ENCODE assay signal across 1 cellular context in the genomic region with DNA sequence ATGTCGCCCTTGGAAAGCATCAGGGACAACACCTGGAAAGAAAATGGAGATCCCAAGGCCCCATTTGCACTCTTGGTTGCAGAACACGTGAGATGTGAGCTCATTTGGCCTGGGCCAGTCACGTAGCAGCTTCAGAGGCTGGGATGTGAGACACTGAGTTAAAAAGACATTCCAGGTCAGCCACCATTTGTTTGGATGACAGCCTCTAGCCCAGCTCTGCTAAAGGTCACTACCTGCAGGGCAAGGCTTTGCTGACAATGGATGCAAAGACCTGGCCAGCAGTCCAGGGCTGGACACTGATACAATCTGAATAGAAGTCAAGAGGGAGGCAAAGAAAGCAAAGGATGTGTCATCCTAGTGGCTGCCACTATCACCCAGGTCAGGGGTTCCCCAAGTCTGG.
TF ChIP-seq lines count a peak whose summit lies in the region.

No MANE protein-coding gene starts in this region.

TF ChIP-seq in SK-N-SH treated with all-trans-retinoic acid at 6 μM for 48 hours, 23 proteins besides CTCF, POLR2A, EP300 and RAD21 (continued from another document):
- TF ChIP-seq, protein P1, sequence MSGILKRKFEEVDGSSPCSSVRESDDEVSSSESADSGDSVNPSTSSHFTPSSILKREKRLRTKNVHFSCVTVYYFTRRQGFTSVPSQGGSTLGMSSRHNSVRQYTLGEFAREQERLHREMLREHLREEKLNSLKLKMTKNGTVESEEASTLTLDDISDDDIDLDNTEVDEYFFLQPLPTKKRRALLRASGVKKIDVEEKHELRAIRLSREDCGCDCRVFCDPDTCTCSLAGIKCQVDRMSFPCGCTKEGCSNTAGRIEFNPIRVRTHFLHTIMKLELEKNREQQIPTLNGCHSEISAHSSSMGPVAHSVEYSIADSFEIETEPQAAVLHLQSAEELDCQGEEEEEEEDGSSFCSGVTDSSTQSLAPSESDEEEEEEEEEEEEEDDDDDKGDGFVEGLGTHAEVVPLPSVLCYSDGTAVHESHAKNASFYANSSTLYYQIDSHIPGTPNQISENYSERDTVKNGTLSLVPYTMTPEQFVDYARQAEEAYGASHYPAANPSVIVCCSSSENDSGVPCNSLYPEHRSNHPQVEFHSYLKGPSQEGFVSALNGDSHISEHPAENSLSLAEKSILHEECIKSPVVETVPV (CRISPR knock-in tag; IDR thresholded peaks at IDR 0.05) = no peak
- TF ChIP-seq, protein P2, sequence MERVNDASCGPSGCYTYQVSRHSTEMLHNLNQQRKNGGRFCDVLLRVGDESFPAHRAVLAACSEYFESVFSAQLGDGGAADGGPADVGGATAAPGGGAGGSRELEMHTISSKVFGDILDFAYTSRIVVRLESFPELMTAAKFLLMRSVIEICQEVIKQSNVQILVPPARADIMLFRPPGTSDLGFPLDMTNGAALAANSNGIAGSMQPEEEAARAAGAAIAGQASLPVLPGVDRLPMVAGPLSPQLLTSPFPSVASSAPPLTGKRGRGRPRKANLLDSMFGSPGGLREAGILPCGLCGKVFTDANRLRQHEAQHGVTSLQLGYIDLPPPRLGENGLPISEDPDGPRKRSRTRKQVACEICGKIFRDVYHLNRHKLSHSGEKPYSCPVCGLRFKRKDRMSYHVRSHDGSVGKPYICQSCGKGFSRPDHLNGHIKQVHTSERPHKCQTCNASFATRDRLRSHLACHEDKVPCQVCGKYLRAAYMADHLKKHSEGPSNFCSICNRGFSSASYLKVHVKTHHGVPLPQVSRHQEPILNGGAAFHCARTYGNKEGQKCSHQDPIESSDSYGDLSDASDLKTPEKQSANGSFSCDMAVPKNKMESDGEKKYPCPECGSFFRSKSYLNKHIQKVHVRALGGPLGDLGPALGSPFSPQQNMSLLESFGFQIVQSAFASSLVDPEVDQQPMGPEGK (CRISPR knock-in tag; IDR thresholded peaks at IDR 0.05; ENCODE audit: borderline replicate concordance) = no peak
- TF ChIP-seq PPARA (CRISPR knock-in tag; IDR thresholded peaks at IDR 0.05; ENCODE audit: borderline replicate concordance) (no peak), ESRRG (CRISPR knock-in tag; IDR thresholded peaks at IDR 0.05) (no peak), GLIS3 (CRISPR knock-in tag; IDR thresholded peaks at IDR 0.05) (no peak)
